14 cellular contexts compared by ENCODE assay signal in genomic region chr7:155809947-155810606, GRCh38. TPM values are rescaled to one million over a fixed set of nuclear protein-coding genes. Genes with fewer than 3 reads are reported as not detected.
A peak's percentile ranks its signal among the peaks of the same experiment; 100 is the strongest.
DNase-seq lines count a peak whose midpoint lies in the region; ATAC-seq and TF ChIP-seq lines count a peak whose summit lies in the region.
"Had no signal": no experiment of that assay in that cellular context is flagged by ENCODE, and none has a peak within 500 bp of the region (broad histone marks: within the 10 kb centered on the region; RNA-seq: fewer than 3 reads in every experiment).

No MANE protein-coding gene starts in this region.

- H2AFZ ChIP-seq in mammary epithelial cell (ENCODE audit: low read depth, low read length): no peak overlapping the region
- H2AFZ ChIP-seq in neural cell (ENCODE audit: low read depth, low read length): no peak overlapping the region

- no peak overlapping the region for H3K4me3 Mint-ChIP-seq in activated T-cell treated with anti-CD3 and anti-CD28 coated beads, Interleukin-2, amount 50 U/mL, for 24 hours
- H3K4me3 Mint-ChIP-seq: activated naive CD4-positive, alpha-beta T cell treated with anti-CD3 and anti-CD28 coated beads, Interleukin-2, amount 50 U/mL, for 24 hours had no signal

- CTCF ChIA-PET in mammary epithelial cell (lab: Charles Lee; ENCODE audit: low non-redundant PET): no interaction called here

- no peaks in the 10 kb centered on the region for H3K36me3 Mint-ChIP-seq in activated T-cell treated with anti-CD3 and anti-CD28 coated beads, Interleukin-2, amount 50 U/mL, for 24 hours (ENCODE audit: low read depth)
- H3K36me3 Mint-ChIP-seq: activated naive CD4-positive, alpha-beta T cell treated with anti-CD3 and anti-CD28 coated beads, Interleukin-2, amount 50 U/mL, for 24 hours had no signal

- H3K27me3 ChIP-seq in breast epithelium (peaks cover 0 to 99% of the 10 kb centered on the region in 2 donors), mammary epithelial cell (ENCODE audit: insufficient read depth, low read length) (peaks cover 48% of the 10 kb centered on the region), esophagus muscularis mucosa (peaks cover under 1 to 100% (median 72%) of the 10 kb centered on the region in 4 donors), neural cell (ENCODE audit: insufficient read depth, low read depth, low read length) (peaks cover 94% of the 10 kb centered on the region)
- H3K27me3 ChIP-seq: testis had no signal

- DNase-seq in breast epithelium (ENCODE audit: low spot score in 2 of 2): no peak
- no peak for DNase-seq in mammary epithelial cell
- no peak for DNase-seq in esophagus muscularis mucosa (ENCODE audit: extremely low spot score)
- no peak for DNase-seq in cerebellar cortex (ENCODE audit: low spot score)
- no peak for DNase-seq in activated T-cell treated with anti-CD3 and anti-CD28 coated beads, Interleukin-2, amount 50 U/mL, for 24 hours
- DNase-seq in NCI-H510A treated with DMSO at 0.1 percent for 48 hours (lab: John Stamatoyannopoulos, UW): no peak
- DNase-seq: NCI-H2107, testis had no signal

- H3K79me2 ChIP-seq in mammary epithelial cell (ENCODE audit: insufficient read depth, low read length) (no peaks in the 10 kb centered on the region), neural cell (replicated peaks; ENCODE audit: insufficient read depth, low read length) (no peaks in the 10 kb centered on the region)

- H3K9me2 ChIP-seq in neural cell (ENCODE audit: insufficient read depth, low read length): no peaks in the 10 kb centered on the region

- no peak for ATAC-seq in GM21390 (IDR thresholded peaks at IDR 0.05; ENCODE audit: unreplicated experiment)
- ATAC-seq: naive thymus-derived CD8-positive, alpha-beta T cell had no signal

- H3K4me1 Mint-ChIP-seq in activated T-cell treated with anti-CD3 and anti-CD28 coated beads, Interleukin-2, amount 50 U/mL, for 24 hours (ENCODE audit: low read depth): peaks cover 28% of the 10 kb centered on the region

- TF ChIP-seq POLR2A in breast epithelium (IDR thresholded peaks at IDR 0.05): no peak
- TF ChIP-seq POLR2A in esophagus muscularis mucosa (IDR thresholded peaks at IDR 0.05; ENCODE audit: low read depth): no peak

- no peak for TF ChIP-seq EP300 in esophagus muscularis mucosa (IDR thresholded peaks at IDR 0.05)
- TF ChIP-seq EP300 in neural cell (conservative IDR thresholded peaks at IDR 0.05; ENCODE audit: poor library complexity, severe bottlenecking): no peak

- H4K20me1 ChIP-seq in mammary epithelial cell (ENCODE audit: insufficient read depth, low read length): no peaks in the 10 kb centered on the region
- no peaks in the 10 kb centered on the region for H4K20me1 ChIP-seq in neural cell (ENCODE audit: insufficient read depth)

- no TSS peak for BruUV-seq in mammary epithelial cell (replicated peaks; lab: Mats Ljungman, UMichigan)

- H3K27ac Mint-ChIP-seq in activated T-cell treated with anti-CD3 and anti-CD28 coated beads, Interleukin-2, amount 50 U/mL, for 24 hours: no peak overlapping the region
- H3K27ac Mint-ChIP-seq: activated naive CD4-positive, alpha-beta T cell treated with anti-CD3 and anti-CD28 coated beads, Interleukin-2, amount 50 U/mL, for 24 hours; naive thymus-derived CD8-positive, alpha-beta T cell had no signal

- H3K36me3 ChIP-seq in breast epithelium: no peaks in the 10 kb centered on the region
- no peaks in the 10 kb centered on the region for H3K36me3 ChIP-seq in mammary epithelial cell (ENCODE audit: insufficient read depth, low read length)
- no peaks in the 10 kb centered on the region for H3K36me3 ChIP-seq in esophagus muscularis mucosa
- H3K36me3 ChIP-seq in neural cell (ENCODE audit: insufficient read depth, low read length): no peaks in the 10 kb centered on the region

- no peak overlapping the region for H3K4me2 ChIP-seq in mammary epithelial cell (ENCODE audit: insufficient read depth, low read depth, low read length)
- peak overlapping the region; percentile 23 for H3K4me2 ChIP-seq in neural cell (ENCODE audit: low read length)

- H3K9ac ChIP-seq in mammary epithelial cell (ENCODE audit: insufficient read depth, low read length) (no peak overlapping the region), neural cell (ENCODE audit: low read length) (no peak overlapping the region)

- in situ Hi-C loops in mammary epithelial cell (cut with MboI; ENCODE audit: low sequenced_read_pairs in 2 of 2): loop anchor here (10.0 to 25.0 kb wide), 5 partner anchors 652 to 1005 kb away; partner anchors contain the start of gene RNF32 (in 1 of the 2)

- H3K9me3 ChIP-seq in breast epithelium (no peaks in the 10 kb centered on the region), mammary epithelial cell (replicated peaks; ENCODE audit: insufficient read depth, low read length) (no peaks in the 10 kb centered on the region), esophagus muscularis mucosa (no peaks in the 10 kb centered on the region), neural cell (ENCODE audit: low read length) (no peaks in the 10 kb centered on the region)
- H3K9me3 ChIP-seq: testis had no signal

- intact Hi-C loops in breast epithelium (cut with DNase I; ENCODE audit: low total_unique reads): no loop called here
- intact Hi-C loops in mammary epithelial cell (cut with micrococcal nuclease): loop anchor here (5.0 to 10.0 kb wide), 3 partner anchors 347 to 1135 kb away; partner anchors contain the start of genes NOM1 and RNF32
- intact Hi-C loops in esophagus muscularis mucosa (cut with DNase I): no loop called here

- TF ChIP-seq RAD21 in neural cell (conservative IDR thresholded peaks at IDR 0.05): no peak

- H3K27ac ChIP-seq in breast epithelium (no peak overlapping the region), mammary epithelial cell (ENCODE audit: insufficient read depth, low read depth, low read length) (no peak overlapping the region), esophagus muscularis mucosa (replicated peaks in 1 of 4) (no peak overlapping the region), neural cell (ENCODE audit: low read length) (no peak overlapping the region)
- H3K27ac ChIP-seq: SK-N-MC, skin epidermis, testis had no signal

- under 1% methylated on average over 22 of the region's 59 CpGs for WGBS in mammary epithelial cell (ENCODE audit: low coverage, missing lambda C conversion rate)
- WGBS in esophagus muscularis mucosa: 0% methylated on average over 1 of the region's 59 CpGs

- peaks cover 20 to 28% of the 10 kb centered on the region in 2 donors for H3K4me1 ChIP-seq in breast epithelium
- H3K4me1 ChIP-seq in mammary epithelial cell (ENCODE audit: insufficient read depth, low read length): peaks cover 31% of the 10 kb centered on the region
- peaks cover 22 to 71% (median 55%) of the 10 kb centered on the region in 4 donors for H3K4me1 ChIP-seq in esophagus muscularis mucosa

- dilution Hi-C loops in mammary epithelial cell (cut with HindIII; ENCODE audit: low sequenced_read_pairs): no loop called here

- no peaks in the 10 kb centered on the region for H3K9me3 Mint-ChIP-seq in activated T-cell treated with anti-CD3 and anti-CD28 coated beads, Interleukin-2, amount 50 U/mL, for 24 hours
- H3K9me3 Mint-ChIP-seq: activated naive CD4-positive, alpha-beta T cell treated with anti-CD3 and anti-CD28 coated beads, Interleukin-2, amount 50 U/mL, for 24 hours; naive thymus-derived CD8-positive, alpha-beta T cell had no signal

- TF ChIP-seq CTCF in breast epithelium (IDR thresholded peaks at IDR 0.05) (no peak), mammary epithelial cell (conservative IDR thresholded peaks at IDR 0.05 in 1 of 2, IDR thresholded peaks at IDR 0.05 in 1 of 2; ENCODE audit: extremely low read depth in 1 of 2, insufficient read depth in 1 of 2, low read depth in 1 of 2, low read length in 2 of 2) (no peak), esophagus muscularis mucosa (IDR thresholded peaks at IDR 0.05) (no peak), neural cell (IDR thresholded peaks at IDR 0.05; ENCODE audit: poor library complexity, severe bottlenecking) (no peak)

- no peaks in the 10 kb centered on the region for H3F3A ChIP-seq in neural cell (ENCODE audit: insufficient read depth, low read length, poor library complexity, severe bottlenecking)

- peak overlapping the region in 2 of 3 donors; percentile 37 to 62 for H3K4me3 ChIP-seq in breast epithelium
- no peak overlapping the region for H3K4me3 ChIP-seq in mammary epithelial cell (replicated peaks in 1 of 3; ENCODE audit: insufficient read depth in 1 of 3, low read depth in 2 of 3, low read length in 3 of 3)
- H3K4me3 ChIP-seq in esophagus muscularis mucosa: peak overlapping the region in 3 of 4 donors; percentile 10 to 31 (median 28)
- peak overlapping the region; percentile 67 for H3K4me3 ChIP-seq in neural cell (ENCODE audit: low read length)
- H3K4me3 ChIP-seq: SK-N-MC, skin epidermis, testis had no signal

- peaks cover 85% of the 10 kb centered on the region for H3K27me3 Mint-ChIP-seq in activated T-cell treated with anti-CD3 and anti-CD28 coated beads, Interleukin-2, amount 50 U/mL, for 24 hours

TF ChIP-seq in neural cell, 6 proteins besides CTCF, POLR2A, EP300 and RAD21 (continues in another document):
- TF ChIP-seq EZH2 (IDR thresholded peaks at IDR 0.05; ENCODE audit: borderline replicate concordance, insufficient read depth, low read length, poor library complexity, severe bottlenecking) (peak; percentile 90), SMC3 (conservative IDR thresholded peaks at IDR 0.05; ENCODE audit: poor library complexity) (no peak), TAF1 (IDR thresholded peaks at IDR 0.05; ENCODE audit: low read depth) (no peak)

RNA-seq across cellular contexts. Expression of gene SHH, which starts 2.2 kb away (rescaled TPM):
- not detected for total RNA-seq in breast epithelium
- not detected for total RNA-seq in mammary epithelial cell
- not detected for polyA plus RNA-seq in mammary epithelial cell
- polyA minus RNA-seq in mammary epithelial cell: not detected
- not detected for total RNA-seq in esophagus muscularis mucosa
- polyA plus RNA-seq in neural cell: 1.2 and 1.5 TPM in 2 replicates
- polyA minus RNA-seq in neural cell: 1.7 and 2.0 TPM in 2 replicates
- total RNA-seq: naive thymus-derived CD8-positive, alpha-beta T cell had no signal

Comparison
In these comparisons a context has a peak if more than half of its experiments do, and no peak if none do; other contexts are left out.
1. H3K4me3 ChIP-seq: peak in breast epithelium (2 of 3), esophagus muscularis mucosa (3 of 4) and neural cell (single experiment); none in mammary epithelial cell (0 of 3).